Comparison of ENCODE assay signal across 1 cellular context in the genomic region with DNA sequence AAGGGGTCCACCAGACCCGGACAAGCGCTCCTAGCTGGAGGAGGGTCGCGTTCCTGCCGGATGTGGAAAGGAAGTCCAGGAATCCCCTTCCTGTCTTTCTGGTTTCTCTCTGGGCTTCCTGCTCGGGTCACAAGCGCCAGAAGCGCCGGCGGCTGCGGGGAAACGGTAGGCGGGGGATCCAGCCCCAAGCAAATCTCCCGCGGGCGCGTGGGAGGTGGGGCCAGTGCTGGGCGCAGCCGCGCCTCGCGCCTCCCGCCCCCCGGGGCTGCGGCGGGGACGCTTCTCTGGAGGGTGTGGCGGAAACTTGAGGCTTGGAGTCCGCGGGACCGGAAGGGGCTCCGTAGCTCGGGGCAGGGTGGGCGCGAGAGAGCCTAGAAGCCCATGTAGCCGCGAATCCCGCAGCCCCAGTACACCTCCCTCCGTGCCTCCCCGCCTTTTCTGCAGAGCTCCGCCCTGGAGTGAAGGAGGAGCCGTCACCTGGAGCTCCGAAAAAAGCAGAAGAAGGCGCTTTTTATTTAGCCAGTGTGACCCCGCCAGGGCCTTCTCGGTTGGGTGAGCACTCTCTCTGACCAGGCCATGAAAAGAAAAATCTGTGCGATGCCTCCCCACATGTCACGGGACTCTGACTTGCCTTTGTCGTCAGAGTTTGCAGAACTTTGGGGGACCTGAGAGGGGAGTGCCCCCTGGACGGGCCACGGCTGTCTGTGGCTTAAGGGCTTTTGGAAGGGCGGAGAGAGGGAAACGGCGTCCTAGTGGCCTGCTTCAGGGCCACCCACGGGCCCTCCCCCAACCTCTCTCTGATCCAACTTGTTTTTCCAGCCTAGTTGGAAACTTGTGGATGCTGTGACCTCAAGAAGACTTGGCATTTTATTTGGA.
TF ChIP-seq lines count a peak whose summit lies in the region.

No MANE protein-coding gene starts in this region.

TF ChIP-seq in SK-N-SH, 30 proteins besides CTCF, POLR2A, EP300 and RAD21 (continued from another document):
- TF ChIP-seq, protein P1, sequence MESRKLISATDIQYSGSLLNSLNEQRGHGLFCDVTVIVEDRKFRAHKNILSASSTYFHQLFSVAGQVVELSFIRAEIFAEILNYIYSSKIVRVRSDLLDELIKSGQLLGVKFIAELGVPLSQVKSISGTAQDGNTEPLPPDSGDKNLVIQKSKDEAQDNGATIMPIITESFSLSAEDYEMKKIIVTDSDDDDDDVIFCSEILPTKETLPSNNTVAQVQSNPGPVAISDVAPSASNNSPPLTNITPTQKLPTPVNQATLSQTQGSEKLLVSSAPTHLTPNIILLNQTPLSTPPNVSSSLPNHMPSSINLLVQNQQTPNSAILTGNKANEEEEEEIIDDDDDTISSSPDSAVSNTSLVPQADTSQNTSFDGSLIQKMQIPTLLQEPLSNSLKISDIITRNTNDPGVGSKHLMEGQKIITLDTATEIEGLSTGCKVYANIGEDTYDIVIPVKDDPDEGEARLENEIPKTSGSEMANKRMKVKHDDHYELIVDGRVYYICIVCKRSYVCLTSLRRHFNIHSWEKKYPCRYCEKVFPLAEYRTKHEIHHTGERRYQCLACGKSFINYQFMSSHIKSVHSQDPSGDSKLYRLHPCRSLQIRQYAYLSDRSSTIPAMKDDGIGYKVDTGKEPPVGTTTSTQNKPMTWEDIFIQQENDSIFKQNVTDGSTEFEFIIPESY (IDR thresholded peaks at IDR 0.05; ENCODE audit: borderline replicate concordance, low read depth) = no peak
- TF ChIP-seq NRF1 (IDR thresholded peaks at IDR 0.05; ENCODE audit: low read depth, low read length) (peak; percentile 56), TAF1 (IDR thresholded peaks at IDR 0.05; ENCODE audit: borderline replicate concordance, low read depth, low read length) (peak; percentile 10; the same call in 1 of the 2 replicates), POLR2AphosphoS5 (IDR thresholded peaks at IDR 0.05; ENCODE audit: low read depth, low read length) (peak; percentile 70), GATA2 (CRISPR knock-in tag; IDR thresholded peaks at IDR 0.05) (no peak), MEF2A (IDR thresholded peaks at IDR 0.05; ENCODE audit: borderline replicate concordance, low read depth) (no peak), MXI1 (IDR thresholded peaks at IDR 0.05; ENCODE audit: low read depth, low read length) (peak; percentile 36; the same call in 1 of the 2 replicates), TCF12 (IDR thresholded peaks at IDR 0.05) (no peak), RFX5 (IDR thresholded peaks at IDR 0.05; ENCODE audit: low read length) (no peak), GABPA (IDR thresholded peaks at IDR 0.05; ENCODE audit: low read depth) (peak; percentile 38; the same call in 1 of the 2 replicates), RXRA (IDR thresholded peaks at IDR 0.05; ENCODE audit: borderline replicate concordance, low read depth) (no peak), SIN3A (IDR thresholded peaks at IDR 0.05; ENCODE audit: borderline replicate concordance, low read depth, low read length) (peak; percentile 72), YY1 (IDR thresholded peaks at IDR 0.05; ENCODE audit: low read depth) (0 out of 2 replicates have a peak, but pooled peaks have one; percentile 30), FOXJ3 (CRISPR knock-in tag; IDR thresholded peaks at IDR 0.05) (no peak), JUND (IDR thresholded peaks at IDR 0.05) (no peak), FOSL2 (IDR thresholded peaks at IDR 0.05; ENCODE audit: borderline replicate concordance, low read depth) (no peak)
- TF ChIP-seq, protein P2, sequence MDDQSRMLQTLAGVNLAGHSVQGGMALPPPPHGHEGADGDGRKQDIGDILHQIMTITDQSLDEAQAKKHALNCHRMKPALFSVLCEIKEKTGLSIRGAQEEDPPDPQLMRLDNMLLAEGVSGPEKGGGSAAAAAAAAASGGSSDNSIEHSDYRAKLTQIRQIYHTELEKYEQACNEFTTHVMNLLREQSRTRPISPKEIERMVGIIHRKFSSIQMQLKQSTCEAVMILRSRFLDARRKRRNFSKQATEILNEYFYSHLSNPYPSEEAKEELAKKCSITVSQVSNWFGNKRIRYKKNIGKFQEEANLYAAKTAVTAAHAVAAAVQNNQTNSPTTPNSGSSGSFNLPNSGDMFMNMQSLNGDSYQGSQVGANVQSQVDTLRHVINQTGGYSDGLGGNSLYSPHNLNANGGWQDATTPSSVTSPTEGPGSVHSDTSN (IDR thresholded peaks at IDR 0.05) = no peak
- TF ChIP-seq, protein P3, sequence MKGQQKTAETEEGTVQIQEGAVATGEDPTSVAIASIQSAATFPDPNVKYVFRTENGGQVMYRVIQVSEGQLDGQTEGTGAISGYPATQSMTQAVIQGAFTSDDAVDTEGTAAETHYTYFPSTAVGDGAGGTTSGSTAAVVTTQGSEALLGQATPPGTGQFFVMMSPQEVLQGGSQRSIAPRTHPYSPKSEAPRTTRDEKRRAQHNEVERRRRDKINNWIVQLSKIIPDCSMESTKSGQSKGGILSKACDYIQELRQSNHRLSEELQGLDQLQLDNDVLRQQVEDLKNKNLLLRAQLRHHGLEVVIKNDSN (IDR thresholded peaks at IDR 0.05; ENCODE audit: borderline replicate concordance, low read depth) = no peak
- TF ChIP-seq, protein P4, sequence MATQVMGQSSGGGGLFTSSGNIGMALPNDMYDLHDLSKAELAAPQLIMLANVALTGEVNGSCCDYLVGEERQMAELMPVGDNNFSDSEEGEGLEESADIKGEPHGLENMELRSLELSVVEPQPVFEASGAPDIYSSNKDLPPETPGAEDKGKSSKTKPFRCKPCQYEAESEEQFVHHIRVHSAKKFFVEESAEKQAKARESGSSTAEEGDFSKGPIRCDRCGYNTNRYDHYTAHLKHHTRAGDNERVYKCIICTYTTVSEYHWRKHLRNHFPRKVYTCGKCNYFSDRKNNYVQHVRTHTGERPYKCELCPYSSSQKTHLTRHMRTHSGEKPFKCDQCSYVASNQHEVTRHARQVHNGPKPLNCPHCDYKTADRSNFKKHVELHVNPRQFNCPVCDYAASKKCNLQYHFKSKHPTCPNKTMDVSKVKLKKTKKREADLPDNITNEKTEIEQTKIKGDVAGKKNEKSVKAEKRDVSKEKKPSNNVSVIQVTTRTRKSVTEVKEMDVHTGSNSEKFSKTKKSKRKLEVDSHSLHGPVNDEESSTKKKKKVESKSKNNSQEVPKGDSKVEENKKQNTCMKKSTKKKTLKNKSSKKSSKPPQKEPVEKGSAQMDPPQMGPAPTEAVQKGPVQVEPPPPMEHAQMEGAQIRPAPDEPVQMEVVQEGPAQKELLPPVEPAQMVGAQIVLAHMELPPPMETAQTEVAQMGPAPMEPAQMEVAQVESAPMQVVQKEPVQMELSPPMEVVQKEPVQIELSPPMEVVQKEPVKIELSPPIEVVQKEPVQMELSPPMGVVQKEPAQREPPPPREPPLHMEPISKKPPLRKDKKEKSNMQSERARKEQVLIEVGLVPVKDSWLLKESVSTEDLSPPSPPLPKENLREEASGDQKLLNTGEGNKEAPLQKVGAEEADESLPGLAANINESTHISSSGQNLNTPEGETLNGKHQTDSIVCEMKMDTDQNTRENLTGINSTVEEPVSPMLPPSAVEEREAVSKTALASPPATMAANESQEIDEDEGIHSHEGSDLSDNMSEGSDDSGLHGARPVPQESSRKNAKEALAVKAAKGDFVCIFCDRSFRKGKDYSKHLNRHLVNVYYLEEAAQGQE (IDR thresholded peaks at IDR 0.05; ENCODE audit: low read depth, low read length) = no peak
- TF ChIP-seq, protein P5, sequence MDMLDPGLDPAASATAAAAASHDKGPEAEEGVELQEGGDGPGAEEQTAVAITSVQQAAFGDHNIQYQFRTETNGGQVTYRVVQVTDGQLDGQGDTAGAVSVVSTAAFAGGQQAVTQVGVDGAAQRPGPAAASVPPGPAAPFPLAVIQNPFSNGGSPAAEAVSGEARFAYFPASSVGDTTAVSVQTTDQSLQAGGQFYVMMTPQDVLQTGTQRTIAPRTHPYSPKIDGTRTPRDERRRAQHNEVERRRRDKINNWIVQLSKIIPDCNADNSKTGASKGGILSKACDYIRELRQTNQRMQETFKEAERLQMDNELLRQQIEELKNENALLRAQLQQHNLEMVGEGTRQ (IDR thresholded peaks at IDR 0.05; ENCODE audit: borderline replicate concordance, low read depth, low read length) = no peak
- TF ChIP-seq, protein P6, sequence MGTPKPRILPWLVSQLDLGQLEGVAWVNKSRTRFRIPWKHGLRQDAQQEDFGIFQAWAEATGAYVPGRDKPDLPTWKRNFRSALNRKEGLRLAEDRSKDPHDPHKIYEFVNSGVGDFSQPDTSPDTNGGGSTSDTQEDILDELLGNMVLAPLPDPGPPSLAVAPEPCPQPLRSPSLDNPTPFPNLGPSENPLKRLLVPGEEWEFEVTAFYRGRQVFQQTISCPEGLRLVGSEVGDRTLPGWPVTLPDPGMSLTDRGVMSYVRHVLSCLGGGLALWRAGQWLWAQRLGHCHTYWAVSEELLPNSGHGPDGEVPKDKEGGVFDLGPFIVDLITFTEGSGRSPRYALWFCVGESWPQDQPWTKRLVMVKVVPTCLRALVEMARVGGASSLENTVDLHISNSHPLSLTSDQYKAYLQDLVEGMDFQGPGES (IDR thresholded peaks at IDR 0.05; ENCODE audit: low read depth, low read length) = no peak
TF ChIP-seq in SK-N-SH: peak in this region for 8.
